ENCODE assay signal across 19 cellular contexts in genomic region chr9:18275313-18275990, GRCh38.
"Had no signal": no experiment of that assay in that cellular context is flagged by ENCODE, and none has a peak within 500 bp of the region (broad histone marks: within the 10 kb centered on the region; RNA-seq: fewer than 3 reads in every experiment).

No MANE protein-coding gene starts in this region.

- ATAC-seq: Panc1, PC-3, Right ventricle myocardium inferior had no signal

- DNase-seq: KBM-7; MG63; NCI-H1092; NCI-H1417 treated with DMSO at 0.1 percent for 48 hours; NCI-H146; NCI-H1694 treated with DMSO at 0.1 percent for 48 hours; NCI-H1930; NCI-H2081 treated with DMSO at 0.1 percent for 48 hours; NCI-H2171; NCI-H510A treated with DMSO at 0.1 percent for 48 hours; NCI-H526; NCI-H82; NK-92 treated with Interleukin-12 subunit alpha and Interleukin-12 subunit beta, amount 100 ng/mL, for 24 hours; SHP77 treated with DMSO at 0.1 percent for 48 hours; SJCRH30 had no signal

- H3K9me3 ChIP-seq: MG63 had no signal

- H3K4me3 ChIP-seq: MG63, SJCRH30 had no signal

- H3K27ac ChIP-seq: RWPE1, SJCRH30 had no signal

- H3K27me3 ChIP-seq: MG63, SJCRH30 had no signal

- H3K4me1 ChIP-seq: SJCRH30 had no signal

- H3K36me3 ChIP-seq: MG63, SJCRH30 had no signal
